ENCODE assay signal across 12 cellular contexts in genomic region chr5:127536687-127537086, GRCh38. TPM values are rescaled to one million over a fixed set of nuclear protein-coding genes. Genes with fewer than 3 reads are reported as not detected.
DNase-seq lines count a peak whose midpoint lies in the region; ATAC-seq and TF ChIP-seq lines count a peak whose summit lies in the region.
"Had no signal": no experiment of that assay in that cellular context is flagged by ENCODE, and none has a peak within 500 bp of the region (broad histone marks: within the 10 kb centered on the region; RNA-seq: fewer than 3 reads in every experiment).

No MANE protein-coding gene starts in this region.

- H4K20me1 ChIP-seq in DOHH2 (ENCODE audit: control insufficient read depth, insufficient read depth, low read depth, low read length) (no peaks in the 10 kb centered on the region), PC-9 (ENCODE audit: insufficient read depth) (no peaks in the 10 kb centered on the region)

- ATAC-seq in gastroesophageal sphincter (no peak), left lung (no peak)

- TF ChIP-seq EP300 in gastroesophageal sphincter (IDR thresholded peaks at IDR 0.05), result no peak

- H3K27ac ChIP-seq in 22Rv1 (no peak overlapping the region), DOHH2 (ENCODE audit: low read depth, low read length) (no peak overlapping the region), PC-9 (no peak overlapping the region), gastroesophageal sphincter (no peak overlapping the region), left lung (no peak overlapping the region)
- H3K27ac ChIP-seq: skin epidermis, stomach had no signal

- no peak overlapping the region for H2AFZ ChIP-seq in PC-9

- DNase-seq in PC-9 (no peak), NCI-H748 treated with DMSO at 0.1 percent for 48 hours (lab: John Stamatoyannopoulos, UW) (no peak), left lung (no peak), A172 (ENCODE audit: low spot score) (no peak), NCI-H82 (lab: John Stamatoyannopoulos, UW) (no peak)
- DNase-seq: activated CD4-positive, alpha-beta T cell treated with anti-CD3 and anti-CD28 coated beads, Interleukin-2, amount 50 U/mL, for 1 hour; NCI-H510A; stomach had no signal

- H3K4me2 ChIP-seq in DOHH2 (ENCODE audit: low read length) (no peak overlapping the region), PC-9 (no peak overlapping the region)

- H3K79me2 ChIP-seq in DOHH2 (ENCODE audit: control insufficient read depth, low read length), result no peaks in the 10 kb centered on the region
- H3K79me2 ChIP-seq in PC-9 (ENCODE audit: low read depth), result no peaks in the 10 kb centered on the region

- no peaks in the 10 kb centered on the region for H3K27me3 ChIP-seq in DOHH2 (ENCODE audit: control insufficient read depth, low read length)
- no peaks in the 10 kb centered on the region for H3K27me3 ChIP-seq in PC-9 (ENCODE audit: insufficient read depth, low read depth)
- no peaks in the 10 kb centered on the region for H3K27me3 ChIP-seq in gastroesophageal sphincter
- H3K27me3 ChIP-seq in left lung, result no peaks in the 10 kb centered on the region
- H3K27me3 ChIP-seq: stomach had no signal

- WGBS in gastroesophageal sphincter (ENCODE audit: low coverage in 1 of 2), 2 donors, result 68 to 75% methylated on average over 2 of the region's 2 CpGs

- peak; percentile 73 for TF ChIP-seq CTCF in 22Rv1 (IDR thresholded peaks at IDR 0.05)
- peak; percentile 36 for TF ChIP-seq CTCF in DOHH2 (IDR thresholded peaks at IDR 0.05; ENCODE audit: low read depth, low read length, poor library complexity, severe bottlenecking)
- peak; percentile 58; the same call in 1 of the 2 replicates for TF ChIP-seq CTCF in PC-9 (conservative IDR thresholded peaks at IDR 0.05)
- peak in 3 of 4 experiments; percentile 11 to 38 (median 24) for TF ChIP-seq CTCF in gastroesophageal sphincter (IDR thresholded peaks at IDR 0.05)
- TF ChIP-seq CTCF in left lung (IDR thresholded peaks at IDR 0.05), result no peak

- H3K9me2 ChIP-seq in DOHH2 (replicated peaks; ENCODE audit: control insufficient read depth, low read length) (no peaks in the 10 kb centered on the region), PC-9 (ENCODE audit: insufficient read depth) (no peaks in the 10 kb centered on the region)

- no TSS peak for BruUV-seq in PC-9 (replicated peaks; lab: Mats Ljungman, UMichigan)

- peaks cover 81% of the 10 kb centered on the region for H3K36me3 ChIP-seq in DOHH2 (ENCODE audit: control insufficient read depth, low read length)
- H3K36me3 ChIP-seq in PC-9 (ENCODE audit: low read depth), result peaks cover 53% of the 10 kb centered on the region
- peaks cover 4 to 82% of the 10 kb centered on the region in 2 donors for H3K36me3 ChIP-seq in gastroesophageal sphincter
- peaks cover 7 to 87% of the 10 kb centered on the region in 2 donors for H3K36me3 ChIP-seq in left lung

- H3K4me1 ChIP-seq in DOHH2 (ENCODE audit: control insufficient read depth, low read length) (no peaks in the 10 kb centered on the region), PC-9 (replicated peaks; ENCODE audit: insufficient read depth) (no peaks in the 10 kb centered on the region), gastroesophageal sphincter (peaks cover 0 to 4% (median 0%) of the 10 kb centered on the region in 3 donors), left lung (no peaks in the 10 kb centered on the region)
- H3K4me1 ChIP-seq: stomach had no signal

- H3K4me3 ChIP-seq in DOHH2 (ENCODE audit: low read length) (no peak overlapping the region), PC-9 (no peak overlapping the region), gastroesophageal sphincter (no peak overlapping the region), left lung (no peak overlapping the region)
- H3K4me3 ChIP-seq: skin epidermis, stomach had no signal

- H3K9me3 ChIP-seq in DOHH2 (ENCODE audit: control insufficient read depth, insufficient read depth, low read length) (no peaks in the 10 kb centered on the region), PC-9 (ENCODE audit: insufficient read depth, low read depth) (no peaks in the 10 kb centered on the region; the same call in 1 of the 2 replicates), gastroesophageal sphincter (peaks cover 0 to 5% (median 0%) of the 10 kb centered on the region in 3 donors), left lung (peaks cover 0 to 4% of the 10 kb centered on the region in 2 donors)
- H3K9me3 ChIP-seq: stomach had no signal

- intact Hi-C loops in PC-9 (cut with micrococcal nuclease; ENCODE audit: unreplicated experiment) (no loop called here), left lung (cut with DNase I) (no loop called here)

- H3F3A ChIP-seq in DOHH2 (ENCODE audit: control insufficient read depth, insufficient read depth) (peaks cover 8% of the 10 kb centered on the region; the same call in 1 of the 2 replicates), PC-9 (ENCODE audit: insufficient read depth, low read depth) (peaks cover 4% of the 10 kb centered on the region; the same call in 1 of the 2 replicates)

- POLR2A ChIA-PET in PC-9 (lab: Charles Lee; ENCODE audit: unreplicated experiment), result no interaction called here

- TF ChIP-seq POLR2A in gastroesophageal sphincter (IDR thresholded peaks at IDR 0.05), result no peak

- CTCF ChIA-PET in PC-9 (lab: Charles Lee), result interaction anchor here (0.6 kb wide), 2 partner anchors 663 to 934 kb away, joined by 3 to 5 read pairs; no protein-coding TSS in a partner anchor

RNA-seq across cellular contexts. Expression of gene PRRC1, which starts 19.2 kb away (rescaled TPM):
- total RNA-seq in PC-9 (2021), result 43.2 and 43.7 TPM in 2 replicates
- 10 to 100 TPM; 27.2 to 49.1 (median 30.1) TPM for total RNA-seq in gastroesophageal sphincter
- 10 to 100 TPM; 57.5 to 74.4 TPM for total RNA-seq in left lung
- 39.8 and 66.4 TPM in 2 replicates for total RNA-seq in A172 (2014; rRNA removed; shearing (Covaris generic))

Comparison
In these comparisons a context has a peak if more than half of its experiments do, and no peak if none do; other contexts are left out.
1. CTCF ChIP-seq: peak in 22Rv1 (single experiment), DOHH2 (single experiment), PC-9 (single experiment) and gastroesophageal sphincter (3 of 4); none in left lung (0 of 2).